Comparison of ENCODE assay signal across 9 cellular contexts in the genomic region with DNA sequence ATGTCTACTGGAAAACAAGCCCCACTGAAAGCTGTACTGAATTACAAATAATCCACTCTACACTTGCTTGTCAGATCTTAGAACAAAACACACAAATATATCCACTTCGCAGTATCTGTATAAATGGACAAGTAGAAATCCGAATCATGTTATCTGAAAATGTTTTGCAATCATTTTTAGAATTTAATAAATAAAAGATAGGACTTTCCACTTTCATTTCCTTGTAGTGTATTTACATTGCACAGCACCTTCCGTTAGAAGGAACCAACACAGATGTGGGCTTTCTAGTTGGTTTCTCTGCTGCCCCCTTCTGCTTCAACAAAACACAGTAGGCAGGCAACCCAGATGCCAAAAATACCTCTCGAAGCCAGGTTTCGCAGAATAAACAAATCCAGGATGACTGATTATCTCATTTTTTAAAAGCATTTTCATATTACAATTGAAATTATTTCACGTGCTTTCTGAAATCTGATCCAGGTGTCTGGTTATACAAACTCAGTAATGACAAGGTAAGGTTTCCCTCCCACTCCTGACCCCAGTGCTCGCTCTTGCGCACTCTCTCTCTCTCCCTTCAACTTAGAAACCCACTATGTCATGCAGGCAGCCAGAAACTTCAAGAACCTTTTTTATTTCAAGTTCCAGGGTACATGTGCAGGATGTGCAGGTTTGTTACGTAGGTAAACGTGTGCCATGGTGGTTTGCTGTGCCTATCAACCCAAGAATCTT.
DNase-seq lines count a peak whose midpoint lies in the region; ATAC-seq and TF ChIP-seq lines count a peak whose summit lies in the region.
"Had no signal": no experiment of that assay in that cellular context is flagged by ENCODE, and none has a peak within 500 bp of the region (broad histone marks: within the 10 kb centered on the region; RNA-seq: fewer than 3 reads in every experiment).

No MANE protein-coding gene starts in this region.

- peak; percentile 60 for DNase-seq in G401 (ENCODE audit: low spot score)
- DNase-seq in germinal center (ENCODE audit: low spot score) = peak; percentile 63
- DNase-seq in skeletal muscle cell (ENCODE audit: low read depth) = peak; percentile 11
- no peak for DNase-seq in middle frontal gyrus (ENCODE audit: extremely low spot score, low spot score)

- peak; percentile 53; the same call in 1 of the 2 replicates for TF ChIP-seq CTCF in OCI-LY1 (IDR thresholded peaks at IDR 0.05; ENCODE audit: low read length)

- no peaks in the 10 kb centered on the region for H3K36me3 Mint-ChIP-seq in activated T-helper 17 cell treated with anti-CD3 and anti-CD28 coated beads, Interleukin-2, amount 50 U/mL, for 72 hours (ENCODE audit: low read depth)

- peak overlapping the region; percentile 38 for H3K9ac ChIP-seq in OCI-LY1 (ENCODE audit: low read length)

- peak overlapping the region; percentile 63 for H3K27ac Mint-ChIP-seq in activated T-helper 17 cell treated with anti-CD3 and anti-CD28 coated beads, Interleukin-2, amount 50 U/mL, for 72 hours
- H3K27ac Mint-ChIP-seq: dendritic cell treated with granulocyte-macrophage colony-stimulating factor and Interleukin-4, amounts not matched to agents 40 ng/mL and 50 ng/mL, for 4 days had no signal

- no peaks in the 10 kb centered on the region for H4K20me1 ChIP-seq in OCI-LY1 (ENCODE audit: insufficient read depth, low read length)

- peaks cover 6% of the 10 kb centered on the region for H3K4me1 Mint-ChIP-seq in activated T-helper 17 cell treated with anti-CD3 and anti-CD28 coated beads, Interleukin-2, amount 50 U/mL, for 72 hours

- no peaks in the 10 kb centered on the region for H3K36me3 ChIP-seq in OCI-LY1 (ENCODE audit: insufficient read depth, low read length)

- in situ Hi-C loops in G401 (cut with HindIII; ENCODE audit: low sequenced_read_pairs) = no loop called here

- H3K4me3 ChIP-seq in OCI-LY1 (ENCODE audit: low read depth, low read length, poor library complexity, severe bottlenecking) (peak overlapping the region; percentile 39), skeletal muscle cell (ENCODE audit: low read depth, low read length) (no peak overlapping the region)

- no peaks in the 10 kb centered on the region for H3K9me2 ChIP-seq in OCI-LY1 (ENCODE audit: low read depth, low read length)

- H3K9me3 Mint-ChIP-seq in activated T-helper 17 cell treated with anti-CD3 and anti-CD28 coated beads, Interleukin-2, amount 50 U/mL, for 72 hours = no peaks in the 10 kb centered on the region
- H3K9me3 Mint-ChIP-seq: dendritic cell treated with granulocyte-macrophage colony-stimulating factor and Interleukin-4, amounts not matched to agents 40 ng/mL and 50 ng/mL, for 4 days had no signal

- H3K4me3 Mint-ChIP-seq in activated T-helper 17 cell treated with anti-CD3 and anti-CD28 coated beads, Interleukin-2, amount 50 U/mL, for 72 hours = peak overlapping the region; percentile 56
- H3K4me3 Mint-ChIP-seq: dendritic cell treated with granulocyte-macrophage colony-stimulating factor and Interleukin-4, amounts not matched to agents 40 ng/mL and 50 ng/mL, for 4 days had no signal

- peak overlapping the region; percentile 30; the same call in 1 of the 2 replicates for H2AFZ ChIP-seq in OCI-LY1 (ENCODE audit: low read length)

- no peaks in the 10 kb centered on the region for H3K27me3 ChIP-seq in OCI-LY1 (ENCODE audit: insufficient read depth, low read length)

- ATAC-seq in GM21447 (IDR thresholded peaks at IDR 0.05; ENCODE audit: unreplicated experiment) (peak; percentile 93), HG03575 (IDR thresholded peaks at IDR 0.05; ENCODE audit: extremely low read depth, insufficient number of reproducible peaks, low FRiP score, unreplicated experiment) (peak; percentile 80)
- peak; percentile 77 for ATAC-seq in activated T-helper 17 cell treated with anti-CD3 and anti-CD28 coated beads, Interleukin-2, amount 50 U/mL, for 72 hours (replicated peaks)

- H3K4me1 ChIP-seq in OCI-LY1 (ENCODE audit: insufficient read depth, low read length, severe bottlenecking) = peaks cover 32% of the 10 kb centered on the region

- no peaks in the 10 kb centered on the region for H3K9me3 ChIP-seq in OCI-LY1 (ENCODE audit: low read length)

- peak overlapping the region; percentile 64 for H3K4me2 ChIP-seq in OCI-LY1 (ENCODE audit: low read length)

- no peaks in the 10 kb centered on the region for H3F3A ChIP-seq in OCI-LY1 (ENCODE audit: insufficient read depth, low read length)

- H3K27me3 Mint-ChIP-seq in activated T-helper 17 cell treated with anti-CD3 and anti-CD28 coated beads, Interleukin-2, amount 50 U/mL, for 72 hours = no peaks in the 10 kb centered on the region
- H3K27me3 Mint-ChIP-seq: dendritic cell treated with granulocyte-macrophage colony-stimulating factor and Interleukin-4, amounts not matched to agents 40 ng/mL and 50 ng/mL, for 4 days had no signal

- H3K79me2 ChIP-seq in OCI-LY1 (ENCODE audit: insufficient read depth, low read length) = no peaks in the 10 kb centered on the region

- peak overlapping the region; percentile 74 for H3K27ac ChIP-seq in OCI-LY1 (ENCODE audit: low read depth, low read length, poor library complexity, severe bottlenecking)
